ENCODE assay signal across 12 cellular contexts in the genomic region with DNA sequence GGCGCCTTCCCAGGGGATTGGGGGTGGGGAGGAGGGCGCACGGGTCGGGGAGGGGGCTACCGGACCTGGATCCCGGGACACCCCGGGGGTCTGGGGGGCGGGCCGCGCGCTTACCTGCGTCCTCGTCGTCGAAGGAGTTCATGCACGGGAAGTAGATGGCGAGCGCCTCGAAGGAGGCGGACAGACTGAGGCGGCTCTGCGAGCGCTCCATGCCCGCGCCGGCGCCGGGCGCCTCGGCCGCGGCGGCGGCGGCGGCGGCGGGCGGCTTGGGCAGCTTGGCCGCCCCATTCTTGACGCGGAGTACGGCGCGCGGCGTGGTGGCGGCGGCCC. TPM values are rescaled to one million over a fixed set of nuclear protein-coding genes. Genes with fewer than 3 reads are reported as not detected.
DNase-seq lines count a peak whose midpoint lies in the region; ATAC-seq, FAIRE-seq and TF ChIP-seq lines count a peak whose summit lies in the region.
"Had no signal": no experiment of that assay in that cellular context is flagged by ENCODE, and none has a peak within 500 bp of the region (broad histone marks: within the 10 kb centered on the region; RNA-seq: fewer than 3 reads in every experiment).

No MANE protein-coding gene starts in this region.

- peak overlapping the region; percentile 68 for H3K4me3 Mint-ChIP-seq in central memory CD8-positive, alpha-beta T cell

- no peak overlapping the region for H3K27ac ChIP-seq in cardiac muscle cell
- no peak overlapping the region for H3K27ac ChIP-seq in heart left ventricle
- H3K27ac ChIP-seq in mesenchymal stem cell (ENCODE audit: low read length, poor library complexity, severe bottlenecking): no peak overlapping the region
- no peak overlapping the region for H3K27ac ChIP-seq in upper lobe of right lung
- H3K27ac ChIP-seq: gastroesophageal sphincter had no signal

- H2AFZ ChIP-seq in mesenchymal stem cell (ENCODE audit: low read depth, low read length): no peak overlapping the region

- WGBS in heart left ventricle, 4 donors: 0 to 1% (median 1%) methylated on average over 7 to 49 of the region's 49 CpGs
- whole genome bisulfite sequencing in mesenchymal stem cell: 0% methylated on average over 38 of the region's 49 CpGs

- H3K14ac ChIP-seq in mesenchymal stem cell (ENCODE audit: low read length in 2 of 2): no peak overlapping the region

- no peak overlapping the region for H4K8ac ChIP-seq in mesenchymal stem cell (ENCODE audit: low read length)

- ATAC-seq in heart left ventricle: no peak
- ATAC-seq in central memory CD8-positive, alpha-beta T cell (replicated peaks; ENCODE audit: extremely low read depth, poor library complexity, severe bottlenecking): no peak
- ATAC-seq in upper lobe of right lung: no peak
- ATAC-seq in HG02798 (IDR thresholded peaks at IDR 0.05; ENCODE audit: poor library complexity, unreplicated experiment): no peak
- ATAC-seq in GM21423 (IDR thresholded peaks at IDR 0.05; ENCODE audit: unreplicated experiment): no peak

- H3K4ac ChIP-seq in mesenchymal stem cell (ENCODE audit: low read depth in 1 of 2, low read length in 2 of 2): no peak overlapping the region

- no peak overlapping the region for H2BK5ac ChIP-seq in mesenchymal stem cell (ENCODE audit: low read depth, low read length, poor library complexity, severe bottlenecking)

- H3K9me3 ChIP-seq in cardiac muscle cell (ENCODE audit: low read depth): no peaks in the 10 kb centered on the region
- H3K9me3 ChIP-seq in heart left ventricle: peaks cover 0 to 14% (median 10%) of the 10 kb centered on the region in 12 donors
- H3K9me3 ChIP-seq in mesenchymal stem cell (ENCODE audit: control insufficient read depth, low read length): peaks cover 19% of the 10 kb centered on the region
- peaks cover 5% of the 10 kb centered on the region for H3K9me3 ChIP-seq in upper lobe of right lung

- FAIRE-seq in urothelium cell line (lab: Jason Lieb, UNC): no peak

- intact Hi-C loops in heart left ventricle (cut with DNase I): loop anchor here in 1 of 10 donors (5.0 kb wide), 1 partner anchor 63 kb away; the partner anchor contains the start of gene KCNK15
- intact Hi-C loops in upper lobe of right lung (cut with DNase I): no loop called here

- H3K27me3 ChIP-seq in cardiac muscle cell (peaks cover 59% of the 10 kb centered on the region), heart left ventricle (peaks cover 9 to 72% (median 35%) of the 10 kb centered on the region in 9 donors), mesenchymal stem cell (ENCODE audit: control insufficient read depth in 1 of 2, insufficient read depth in 1 of 2, low read length in 2 of 2) (peaks cover 71 to 77% of the 10 kb centered on the region in 2 experiments), upper lobe of right lung (peaks cover 51% of the 10 kb centered on the region)

- no peak overlapping the region for H2BK15ac ChIP-seq in mesenchymal stem cell (ENCODE audit: low read depth, poor library complexity, severe bottlenecking)

- peak overlapping the region; percentile 49 for H3K4me3 ChIP-seq in cardiac muscle cell
- H3K4me3 ChIP-seq in heart left ventricle: peak overlapping the region in 5 of 12 donors; percentile 5 to 31 (median 21)
- H3K4me3 ChIP-seq in mesenchymal stem cell (ENCODE audit: insufficient read depth in 1 of 2, low read depth in 1 of 2, low read length in 2 of 2): no peak overlapping the region
- peak overlapping the region; percentile 19 for H3K4me3 ChIP-seq in upper lobe of right lung

- H3K4me1 Mint-ChIP-seq in central memory CD8-positive, alpha-beta T cell: peaks cover 13% of the 10 kb centered on the region

- no peak overlapping the region for H3K9ac ChIP-seq in mesenchymal stem cell (ENCODE audit: low read length)

- no peak overlapping the region for H3K18ac ChIP-seq in mesenchymal stem cell (ENCODE audit: low read depth in 1 of 2, low read length in 2 of 2)

- no peak overlapping the region for H2BK12ac ChIP-seq in mesenchymal stem cell (ENCODE audit: low read length in 2 of 2)

- no peak overlapping the region for H3K23ac ChIP-seq in mesenchymal stem cell (ENCODE audit: low read length in 2 of 2)

- no peak overlapping the region for H2AK5ac ChIP-seq in mesenchymal stem cell (ENCODE audit: low read length, severe bottlenecking)

- H3K27ac Mint-ChIP-seq in central memory CD8-positive, alpha-beta T cell (ENCODE audit: low read depth): no peak overlapping the region

- no peaks in the 10 kb centered on the region for H3K36me3 Mint-ChIP-seq in central memory CD8-positive, alpha-beta T cell (ENCODE audit: insufficient read depth)

- TF ChIP-seq CTCF in cardiac muscle cell (IDR thresholded peaks at IDR 0.05; ENCODE audit: low read depth, low read length) (no peak), heart left ventricle (IDR thresholded peaks at IDR 0.05) (no peak), upper lobe of right lung (IDR thresholded peaks at IDR 0.05) (no peak)

- H3K4me1 ChIP-seq in cardiac muscle cell (ENCODE audit: low read depth) (peaks cover 17% of the 10 kb centered on the region), heart left ventricle (peaks cover 0 to 11% (median 0%) of the 10 kb centered on the region in 12 donors), mesenchymal stem cell (ENCODE audit: control insufficient read depth, insufficient read depth, low read depth, low read length) (peaks cover 5% of the 10 kb centered on the region), upper lobe of right lung (no peaks in the 10 kb centered on the region)

- H2BK120ac ChIP-seq in mesenchymal stem cell (ENCODE audit: low read depth, low read length): no peak overlapping the region

- H3K4me2 ChIP-seq in mesenchymal stem cell (ENCODE audit: low read length, poor library complexity, severe bottlenecking): peak overlapping the region; percentile 48

- DNase-seq in cardiac muscle cell (ENCODE audit: low read depth in 1 of 2, low spot score in 1 of 2) (no peak), heart left ventricle (no peak), mesenchymal stem cell (no peak), upper lobe of right lung (no peak), urothelium cell line (ENCODE audit: low spot score) (no peak)
- DNase-seq in central memory CD8-positive, alpha-beta T cell (ENCODE audit: low spot score in 2 of 2): no peak
- DNase-seq: activated CD4-positive, alpha-beta T cell treated with anti-CD3 and anti-CD28 coated beads, Interleukin-2, amount 50 U/mL, for 48 hours; GDM1; NCI-H2029 had no signal

- TF ChIP-seq POLR2A in heart left ventricle (IDR thresholded peaks at IDR 0.05): no peak

- no peaks in the 10 kb centered on the region for H3K79me1 ChIP-seq in mesenchymal stem cell (replicated peaks; ENCODE audit: low read length, poor library complexity, severe bottlenecking)

- H3K9me3 Mint-ChIP-seq in central memory CD8-positive, alpha-beta T cell: no peaks in the 10 kb centered on the region

- H3K36me3 ChIP-seq in cardiac muscle cell (no peaks in the 10 kb centered on the region), heart left ventricle (no peaks in the 10 kb centered on the region), mesenchymal stem cell (ENCODE audit: control insufficient read depth in 1 of 2, insufficient read depth in 2 of 2, low read depth in 1 of 2, low read length in 2 of 2) (no peaks in the 10 kb centered on the region), upper lobe of right lung (no peaks in the 10 kb centered on the region)
- H3K36me3 ChIP-seq: gastroesophageal sphincter had no signal

- no peak overlapping the region for H4K91ac ChIP-seq in mesenchymal stem cell (ENCODE audit: low read length)

- peaks cover 77% of the 10 kb centered on the region for H3K27me3 Mint-ChIP-seq in central memory CD8-positive, alpha-beta T cell

RNA-seq across cellular contexts. Expression of gene RIMS4, which starts 0.3 kb away (rescaled TPM):
- total RNA-seq in cardiac muscle cell (4.3 and 5.3 TPM in 2 replicates), heart left ventricle (under 1 TPM in 4 of 9 donors, not detected in 5; 0.10 to 0.59 (median 0.29) TPM), upper lobe of right lung (3.2 TPM)
- polyA plus RNA-seq in cardiac muscle cell (2.0 and 3.6 TPM in 2 replicates), heart left ventricle (under 1 TPM; 0.04 to 0.06 TPM)
- not detected for polyA plus RNA-seq in mesenchymal stem cell (2013, experiment 1 of 2)
- not detected for polyA plus RNA-seq in mesenchymal stem cell (2013, experiment 2 of 2)

Comparison
In these comparisons a context has a peak if more than half of its experiments do, and no peak if none do; other contexts are left out.
1. H3K4me3 ChIP-seq: peak in cardiac muscle cell (single experiment) and upper lobe of right lung (single experiment); none in mesenchymal stem cell (0 of 2).